Comparison of ENCODE assay signal across 8 cellular contexts in genomic region chr1:220748091-220748934, GRCh38. TPM values are rescaled to one million over a fixed set of nuclear protein-coding genes. Genes with fewer than 3 reads are reported as not detected.
DNase-seq lines count a peak whose midpoint lies in the region; ATAC-seq, FAIRE-seq and TF ChIP-seq lines count a peak whose summit lies in the region.

TSS of gene MTARC2 (plus strand) at chr1:220748322. CDS start at chr1:220748532, 210 bp downstream.

- TF ChIP-seq CTCF in bronchial epithelial cell (IDR thresholded peaks at IDR 0.05; ENCODE audit: insufficient read depth, low read length, severe bottlenecking) = no peak
- TF ChIP-seq CTCF in retinal pigment epithelial cell (conservative IDR thresholded peaks at IDR 0.05; ENCODE audit: low read depth, low read length) = no peak

- no peak for FAIRE-seq in bronchial epithelial cell (lab: Jason Lieb, UNC)

- H3K4me3 ChIP-seq in bronchial epithelial cell (ENCODE audit: low read depth, low read length) (peak within 1 kb of the TSS; percentile 52), iPS-18c (ENCODE audit: insufficient read depth, low read depth, low read length) (peak within 1 kb of the TSS; percentile 69), retinal pigment epithelial cell (ENCODE audit: low read length) (peak within 1 kb of the TSS; percentile 79)

- ATAC-seq in GM19023 (IDR thresholded peaks at IDR 0.05; ENCODE audit: unreplicated experiment) = peak; percentile 96
- peak; percentile 81 for ATAC-seq in HG03175 (IDR thresholded peaks at IDR 0.05; ENCODE audit: unreplicated experiment)

- H3K9me3 ChIP-seq in iPS-18c (ENCODE audit: control insufficient read depth, insufficient read depth, low read length) = no peaks in the 10 kb centered on the region

- H3K36me3 ChIP-seq in bronchial epithelial cell (ENCODE audit: control insufficient read depth, insufficient read depth, low read length) = no peaks in the 10 kb centered on the region

- DNase-seq in COLO668 (lab: John Stamatoyannopoulos, UW; ENCODE audit: unreplicated experiment) = peak; percentile 75
- DNase-seq in NCI-H82 (lab: John Stamatoyannopoulos, UW) = peak; percentile 69
- DNase-seq in bronchial epithelial cell (ENCODE audit: low read depth) = peak; percentile 57
- no peak for DNase-seq in retinal pigment epithelial cell (ENCODE audit: low read depth)
- no peak for DNase-seq in HUDEP-2 (lab: John Stamatoyannopoulos, UW; ENCODE audit: unreplicated experiment in 76 of 76)

- H3K27me3 ChIP-seq in bronchial epithelial cell (ENCODE audit: control insufficient read depth, insufficient read depth, low read length) = no peaks in the 10 kb centered on the region

RNA-seq across cellular contexts. Expression of gene MTARC2, which starts in this region (rescaled TPM):
- 1.7 and 2.6 TPM in 2 replicates for total RNA-seq in bronchial epithelial cell

Comparison
In these comparisons a context has a peak if more than half of its experiments do, and no peak if none do; other contexts are left out.
1. DNase-seq: peak in COLO668 (single experiment), NCI-H82 (single experiment) and bronchial epithelial cell (single experiment); none in retinal pigment epithelial cell (single experiment) and HUDEP-2 (0 of 76).
2. Peak in every context shown above with its lines, with median percentiles within 50 percentile points of each other: H3K4me3 ChIP-seq.